ENCODE assay signal across 20 cellular contexts in genomic region chr21:43906585-43907370, GRCh38.
"Had no signal": no experiment of that assay in that cellular context is flagged by ENCODE, and none has a peak within 500 bp of the region (broad histone marks: within the 10 kb centered on the region; RNA-seq: fewer than 3 reads in every experiment).

No MANE protein-coding gene starts in this region.

- H3K4me3 Mint-ChIP-seq: activated CD4-positive, alpha-beta memory T cell treated with anti-CD3 and anti-CD28 coated beads for 36 hours; nephron; T-helper 1 cell treated with Interleukin-12 subunit alpha and Interleukin-12 subunit beta and Interleukin-4 antibody, amounts not matched to agents 30 μg/mL and 1 μg/mL, for 36 hours had no signal

- H2AFZ ChIP-seq: hepatocyte had no signal

- ATAC-seq: activated naive CD4-positive, alpha-beta T cell treated with anti-CD3 and anti-CD28 coated beads, Interleukin-2, amount 50 U/mL, for 72 hours; esophagus mucosa; left ventricle myocardium superior; sciatic nerve; stimulated activated naive CD8-positive, alpha-beta T cell treated with anti-CD3 and anti-CD28 coated beads, Interleukin-15, Interleukin-2, amounts not matched to agents 100 U/mL and 50 U/mL, for 24 hours had no signal

- H3K27me3 ChIP-seq: hepatocyte, spleen, tibial artery had no signal

- H3K27ac ChIP-seq: hepatocyte, tibial artery had no signal

- H3K27me3 Mint-ChIP-seq: activated CD4-positive, alpha-beta memory T cell treated with anti-CD3 and anti-CD28 coated beads for 36 hours; brain had no signal

- H3K27ac Mint-ChIP-seq: activated CD4-positive, alpha-beta memory T cell treated with anti-CD3 and anti-CD28 coated beads for 36 hours; nephron; T-helper 1 cell treated with Interleukin-12 subunit alpha and Interleukin-12 subunit beta and Interleukin-4 antibody, amounts not matched to agents 30 μg/mL and 1 μg/mL, for 36 hours had no signal

- H3K4me2 ChIP-seq: hepatocyte had no signal

- H3K4me3 ChIP-seq: hepatocyte, spleen, tibial artery had no signal

- H3K9me3 ChIP-seq: spleen, tibial artery had no signal

- DNase-seq: activated CD4-positive, alpha-beta memory T cell treated with anti-CD3 and anti-CD28 coated beads for 36 hours; activated CD4-positive, alpha-beta T cell treated with anti-CD3 and anti-CD28 coated beads for 48 hours; dermis blood vessel endothelial cell; effector memory CD4-positive, alpha-beta T cell; foreskin melanocyte; glutamatergic neuron; left ventricle myocardium superior; midbrain; nucleus accumbens; spleen; stimulated activated CD4-positive, alpha-beta T cell treated with anti-CD3 and anti-CD28 coated beads, Interleukin-4, amount 100 ng/mL, for 1 hour; stimulated activated naive CD8-positive, alpha-beta T cell treated with anti-CD3 and anti-CD28 coated beads, Interleukin-15, Interleukin-2, amounts not matched to agents 100 U/mL and 50 U/mL, for 24 hours had no signal

- H3K9me3 Mint-ChIP-seq: activated CD4-positive, alpha-beta memory T cell treated with anti-CD3 and anti-CD28 coated beads for 36 hours; activated naive CD4-positive, alpha-beta T cell treated with anti-CD3 and anti-CD28 coated beads, Interleukin-2, amount 50 U/mL, for 72 hours; brain; nephron; T-helper 1 cell treated with Interleukin-12 subunit alpha and Interleukin-12 subunit beta and Interleukin-4 antibody, amounts not matched to agents 30 μg/mL and 1 μg/mL, for 36 hours had no signal
